ENCODE assay signal across 19 cellular contexts in genomic region chr17:269616-270514, GRCh38.
DNase-seq lines count a peak whose midpoint lies in the region; ATAC-seq and TF ChIP-seq lines count a peak whose summit lies in the region.
"Had no signal": no experiment of that assay in that cellular context is flagged by ENCODE, and none has a peak within 500 bp of the region (broad histone marks: within the 10 kb centered on the region; RNA-seq: fewer than 3 reads in every experiment).

No MANE protein-coding gene starts in this region.

- H3K27ac ChIP-seq in suprapubic skin: no peak overlapping the region
- H3K27ac ChIP-seq: 22Rv1, pancreas, SJCRH30, skin epidermis had no signal

- H3K4me3 ChIP-seq in suprapubic skin: no peak overlapping the region
- H3K4me3 ChIP-seq: pancreas, SJCRH30, skin epidermis had no signal

- POLR2A ChIA-PET in activated CD4-positive, alpha-beta T cell treated with anti-CD3 and anti-CD28 coated beads for 36 hours (lab: Charles Lee): no interaction called here

- H3K4me1 Mint-ChIP-seq in activated CD4-positive, alpha-beta T cell treated with anti-CD3 and anti-CD28 coated beads for 36 hours: no peaks in the 10 kb centered on the region
- H3K4me1 Mint-ChIP-seq: naive B cell had no signal

- H3K9me3 ChIP-seq in suprapubic skin: no peaks in the 10 kb centered on the region
- H3K9me3 ChIP-seq: pancreas, SJCRH30 had no signal

- no peak for TF ChIP-seq POLR2A in suprapubic skin (IDR thresholded peaks at IDR 0.05)

- no peak overlapping the region for H3K27ac Mint-ChIP-seq in activated CD4-positive, alpha-beta T cell treated with anti-CD3 and anti-CD28 coated beads for 36 hours
- H3K27ac Mint-ChIP-seq: effector memory CD8-positive, alpha-beta T cell; naive B cell; T-helper 17 cell; WTC11 had no signal

- no peaks in the 10 kb centered on the region for H3K36me3 ChIP-seq in suprapubic skin
- H3K36me3 ChIP-seq: SJCRH30 had no signal

- peaks cover 10% of the 10 kb centered on the region for H3K4me1 ChIP-seq in suprapubic skin
- H3K4me1 ChIP-seq: pancreas, SJCRH30 had no signal

- peak; percentile 19 for DNase-seq in activated CD4-positive, CD25-positive, alpha-beta regulatory T cell treated with anti-CD3 and anti-CD28 coated beads, Interleukin-2, amount 50 U/mL, for 72 hours
- DNase-seq in activated CD4-positive, CD25-positive, alpha-beta regulatory T cell (lab: John Stamatoyannopoulos, UW): no peak
- DNase-seq in OCI-M1 (lab: John Stamatoyannopoulos, UW): peak; percentile 49
- DNase-seq in left kidney (ENCODE audit: low read depth, low spot score): peak; percentile 48
- peak; percentile 57 to 61 for DNase-seq in suprapubic skin (ENCODE audit: low spot score in 2 of 2)
- DNase-seq in activated CD4-positive, alpha-beta T cell treated with anti-CD3 and anti-CD28 coated beads for 36 hours: no peak
- DNase-seq in activated CD4-positive, alpha-beta T cell treated with anti-CD3 and anti-CD28 coated beads, Interleukin-2, amount 50 U/mL, for 4 hours: no peak
- no peak for DNase-seq in NCI-H446 treated with DMSO at 0.1 percent for 48 hours (lab: John Stamatoyannopoulos, UW)
- DNase-seq: effector memory CD8-positive, alpha-beta T cell; naive B cell; NCI-H187 treated with DMSO at 0.1 percent for 48 hours; NCI-H526 treated with DMSO at 0.1 percent for 48 hours; SJCRH30; stimulated activated CD4-positive, alpha-beta T cell treated with anti-CD3 and anti-CD28 coated beads, Interleukin-4, amount 100 ng/mL, for 24 hours; T-helper 17 cell had no signal

- no peak for ATAC-seq in activated CD4-positive, alpha-beta T cell treated with anti-CD3 and anti-CD28 coated beads for 36 hours
- ATAC-seq: effector memory CD8-positive, alpha-beta T cell; T-helper 17 cell; WTC11 had no signal

- H3K36me3 Mint-ChIP-seq in activated CD4-positive, alpha-beta T cell treated with anti-CD3 and anti-CD28 coated beads for 36 hours (ENCODE audit: low read depth): no peaks in the 10 kb centered on the region
- H3K36me3 Mint-ChIP-seq: naive B cell, WTC11 had no signal

- TF ChIP-seq EP300 in suprapubic skin (IDR thresholded peaks at IDR 0.05): no peak

- CTCF ChIA-PET in activated CD4-positive, alpha-beta T cell treated with anti-CD3 and anti-CD28 coated beads for 36 hours (lab: Charles Lee): no interaction called here

- intact Hi-C loops in activated CD4-positive, alpha-beta T cell treated with anti-CD3 and anti-CD28 coated beads for 36 hours (cut with DNase I, micrococcal nuclease): no loop called here

- H3K27me3 Mint-ChIP-seq in activated CD4-positive, alpha-beta T cell treated with anti-CD3 and anti-CD28 coated beads for 36 hours: no peaks in the 10 kb centered on the region
- H3K27me3 Mint-ChIP-seq: effector memory CD8-positive, alpha-beta T cell had no signal

- TF ChIP-seq CTCF in suprapubic skin (IDR thresholded peaks at IDR 0.05): no peak

- no peaks in the 10 kb centered on the region for H3K27me3 ChIP-seq in suprapubic skin
- H3K27me3 ChIP-seq: pancreas, SJCRH30 had no signal

- WGBS in suprapubic skin: 85% methylated on average over 21 of the region's 27 CpGs

- no peak overlapping the region for H3K4me3 Mint-ChIP-seq in activated CD4-positive, alpha-beta T cell treated with anti-CD3 and anti-CD28 coated beads for 36 hours
- H3K4me3 Mint-ChIP-seq: effector memory CD8-positive, alpha-beta T cell; naive B cell; T-helper 17 cell; WTC11 had no signal

- H3K9me3 Mint-ChIP-seq in activated CD4-positive, alpha-beta T cell treated with anti-CD3 and anti-CD28 coated beads for 36 hours (ENCODE audit: low read depth): no peaks in the 10 kb centered on the region
- H3K9me3 Mint-ChIP-seq: effector memory CD8-positive, alpha-beta T cell had no signal

Comparison
In these comparisons a context has a peak if more than half of its experiments do, and no peak if none do; other contexts are left out.
1. DNase-seq: peak in activated CD4-positive, CD25-positive, alpha-beta regulatory T cell treated with anti-CD3 and anti-CD28 coated beads, Interleukin-2, amount 50 U/mL, for 72 hours (single experiment), OCI-M1 (single experiment), left kidney (single experiment) and suprapubic skin (2 of 2); none in activated CD4-positive, CD25-positive, alpha-beta regulatory T cell (0 of 4), activated CD4-positive, alpha-beta T cell treated with anti-CD3 and anti-CD28 coated beads for 36 hours (single experiment), activated CD4-positive, alpha-beta T cell treated with anti-CD3 and anti-CD28 coated beads, Interleukin-2, amount 50 U/mL, for 4 hours (0 of 2) and NCI-H446 treated with DMSO at 0.1 percent for 48 hours (single experiment).